9 cellular contexts compared by ENCODE assay signal in genomic region chr6:81465859-81466258, GRCh38.
DNase-seq lines count a peak whose midpoint lies in the region; ATAC-seq and TF ChIP-seq lines count a peak whose summit lies in the region.
"Had no signal": no experiment of that assay in that cellular context is flagged by ENCODE, and none has a peak within 500 bp of the region (broad histone marks: within the 10 kb centered on the region; RNA-seq: fewer than 3 reads in every experiment).

No MANE protein-coding gene starts in this region.

- no peak for TF ChIP-seq POLR2A in esophagus muscularis mucosa (IDR thresholded peaks at IDR 0.05; ENCODE audit: low read depth)

- H3K36me3 ChIP-seq in SK-N-SH (replicated peaks in 1 of 2; ENCODE audit: control insufficient read depth in 1 of 2, insufficient read depth in 2 of 2, low read length in 1 of 2) (no peaks in the 10 kb centered on the region), OCI-LY3 (replicated peaks; ENCODE audit: low read depth, low read length) (no peaks in the 10 kb centered on the region), esophagus muscularis mucosa (no peaks in the 10 kb centered on the region), thoracic aorta (no peaks in the 10 kb centered on the region)

- H3K9me3 ChIP-seq in SK-N-SH (no peaks in the 10 kb centered on the region), OCI-LY3 (ENCODE audit: insufficient read depth, low read length) (no peaks in the 10 kb centered on the region), esophagus muscularis mucosa (peaks cover 0 to 5% (median 2%) of the 10 kb centered on the region in 4 donors), thoracic aorta (no peaks in the 10 kb centered on the region)

- TF ChIP-seq RAD21 in SK-N-SH (IDR thresholded peaks at IDR 0.05; ENCODE audit: low read length) = peak; percentile 62

- intact Hi-C loops in esophagus muscularis mucosa (cut with DNase I) = no loop called here

- TF ChIP-seq CTCF in SK-N-SH (IDR thresholded peaks at IDR 0.05) (peak; percentile 67), OCI-LY3 (IDR thresholded peaks at IDR 0.05; ENCODE audit: low read depth, low read length) (peak; percentile 80), esophagus muscularis mucosa (IDR thresholded peaks at IDR 0.05) (peak in 2 of 3 experiments; percentile 32 to 37), thoracic aorta (IDR thresholded peaks at IDR 0.05) (peak; percentile 38)

- no peaks in the 10 kb centered on the region for H3K4me1 ChIP-seq in SK-N-SH (ENCODE audit: control insufficient read depth in 1 of 2, insufficient read depth in 2 of 2, low read depth in 1 of 2, low read length in 1 of 2)
- H3K4me1 ChIP-seq in OCI-LY3 (ENCODE audit: low read length) = no peaks in the 10 kb centered on the region
- no peaks in the 10 kb centered on the region for H3K4me1 ChIP-seq in esophagus muscularis mucosa
- H3K4me1 ChIP-seq in thoracic aorta (ENCODE audit: control insufficient read depth in 1 of 2, low read depth in 2 of 2) = no peaks in the 10 kb centered on the region

- H3K9ac ChIP-seq in SK-N-SH (no peak overlapping the region), OCI-LY3 (ENCODE audit: low read length) (no peak overlapping the region)

- CTCF ChIA-PET in SK-N-SH (lab: Yijun Ruan, JAX) = interaction anchor here (0.6 kb wide), 1 partner anchor 22 kb away, joined by 3 read pairs; no protein-coding TSS in a partner anchor

- no peaks in the 10 kb centered on the region for H3K79me2 ChIP-seq in SK-N-SH (ENCODE audit: insufficient read depth)
- no peaks in the 10 kb centered on the region for H3K79me2 ChIP-seq in OCI-LY3 (ENCODE audit: low read length)

- H3K4me2 ChIP-seq in SK-N-SH = no peak overlapping the region
- no peak overlapping the region for H3K4me2 ChIP-seq in OCI-LY3 (ENCODE audit: low read length)

- DNase-seq in SK-N-SH (peak; percentile 3), esophagus muscularis mucosa (ENCODE audit: extremely low spot score) (no peak), thoracic aorta (ENCODE audit: low spot score) (no peak), NCI-H1048 (lab: John Stamatoyannopoulos, UW) (no peak)
- DNase-seq: activated T-cell treated with anti-CD3 and anti-CD28 coated beads, Interleukin-2, amount 50 U/mL, for 72 hours had no signal

- H2AFZ ChIP-seq in SK-N-SH (ENCODE audit: low read depth) (no peak overlapping the region), OCI-LY3 (ENCODE audit: low read depth, low read length) (no peak overlapping the region)

- H3K4me3 ChIP-seq in SK-N-SH (ENCODE audit: low read depth in 2 of 2, low read length in 1 of 2) (no peak overlapping the region), OCI-LY3 (ENCODE audit: low read length) (no peak overlapping the region), esophagus muscularis mucosa (no peak overlapping the region), thoracic aorta (no peak overlapping the region)

- no peaks in the 10 kb centered on the region for H4K20me1 ChIP-seq in SK-N-SH (ENCODE audit: insufficient read depth)
- H4K20me1 ChIP-seq in OCI-LY3 (ENCODE audit: insufficient read depth, low read length) = no peaks in the 10 kb centered on the region

- TF ChIP-seq EP300 in SK-N-SH (IDR thresholded peaks at IDR 0.05; ENCODE audit: borderline replicate concordance in 1 of 2, low read depth in 1 of 2, low read length in 1 of 2) (no peak), esophagus muscularis mucosa (IDR thresholded peaks at IDR 0.05) (no peak)

- H3K27ac ChIP-seq in SK-N-SH (ENCODE audit: low read depth in 2 of 2, low read length in 1 of 2) (no peak overlapping the region), OCI-LY3 (ENCODE audit: low read length) (no peak overlapping the region), esophagus muscularis mucosa (replicated peaks in 1 of 4) (no peak overlapping the region), thoracic aorta (no peak overlapping the region)

- no peaks in the 10 kb centered on the region for H3F3A ChIP-seq in SK-N-SH (replicated peaks; ENCODE audit: insufficient read depth)

- ATAC-seq in SK-N-SH treated with all-trans-retinoic acid at 6 μM for 48 hours = no peak
- no peak for ATAC-seq in thoracic aorta (ENCODE audit: insufficient number of reproducible peaks, low FRiP score, low read depth)
- ATAC-seq in GM21447 (IDR thresholded peaks at IDR 0.05; ENCODE audit: unreplicated experiment) = no peak
- ATAC-seq in HG02642 (IDR thresholded peaks at IDR 0.05; ENCODE audit: poor library complexity, unreplicated experiment) = no peak
- ATAC-seq: activated T-cell treated with anti-CD3 and anti-CD28 coated beads, Interleukin-2, amount 50 U/mL, for 72 hours had no signal

- POLR2A ChIA-PET in SK-N-SH (lab: Yijun Ruan, JAX) = no interaction called here

- H3K27me3 ChIP-seq in SK-N-SH (ENCODE audit: insufficient read depth) (no peaks in the 10 kb centered on the region), OCI-LY3 (ENCODE audit: low read depth, low read length) (no peaks in the 10 kb centered on the region), esophagus muscularis mucosa (no peaks in the 10 kb centered on the region), thoracic aorta (replicated peaks; ENCODE audit: insufficient read depth) (no peaks in the 10 kb centered on the region)

- no peaks in the 10 kb centered on the region for H3K9me2 ChIP-seq in SK-N-SH

TF ChIP-seq in SK-N-SH, 30 proteins besides CTCF, POLR2A, EP300 and RAD21:
- TF ChIP-seq FOXJ3 (CRISPR knock-in tag; IDR thresholded peaks at IDR 0.05) = no peak
- no peak for TF ChIP-seq GATA2 (CRISPR knock-in tag; IDR thresholded peaks at IDR 0.05)
- TF ChIP-seq SMC3 (IDR thresholded peaks at IDR 0.05; ENCODE audit: low read depth, low read length) = peak; percentile 52

TF ChIP-seq in SK-N-SH treated with all-trans-retinoic acid at 6 μM for 48 hours, 23 proteins besides CTCF, POLR2A, EP300 and RAD21:
- no peak for TF ChIP-seq ZFP3 (CRISPR knock-in tag; IDR thresholded peaks at IDR 0.05)
